1 cellular context compared by ENCODE assay signal in the genomic region with DNA sequence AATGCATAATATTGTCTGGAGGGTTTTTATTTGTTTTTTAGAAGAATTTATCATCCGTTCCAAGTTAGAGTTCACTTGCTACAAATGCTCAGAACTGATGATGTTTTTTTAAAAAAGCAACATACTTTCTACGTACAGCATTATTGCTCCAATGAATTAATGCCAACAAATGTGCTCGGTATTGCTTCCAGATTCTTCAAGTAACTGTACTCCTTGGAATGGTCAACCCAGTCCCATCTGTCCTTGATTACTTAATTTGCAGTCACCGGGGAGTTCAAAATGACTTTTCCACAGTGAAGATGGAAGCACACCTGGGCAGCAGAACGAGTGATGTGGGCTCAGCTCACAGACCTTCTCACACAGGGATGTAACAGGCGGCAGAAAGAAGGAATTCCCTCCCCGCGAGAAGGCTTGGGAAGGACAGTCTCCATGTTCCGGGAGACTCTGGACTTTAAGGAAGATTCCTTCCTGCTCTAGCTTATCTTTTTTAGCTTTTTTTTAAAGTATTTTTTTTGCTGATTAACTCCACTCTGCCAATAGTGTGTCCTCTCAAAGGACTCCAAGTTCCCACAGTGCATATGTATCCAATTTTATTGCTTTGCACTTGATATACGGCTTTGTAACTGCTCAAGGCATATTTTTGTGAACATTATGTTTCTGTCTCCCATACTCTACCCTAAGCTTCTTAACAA.
TF ChIP-seq lines count a peak whose summit lies in the region.

No MANE protein-coding gene starts in this region.

TF ChIP-seq in IMR-90, 13 proteins besides CTCF, POLR2A, EP300 and RAD21 (continued from another document):
- TF ChIP-seq, protein P1, sequence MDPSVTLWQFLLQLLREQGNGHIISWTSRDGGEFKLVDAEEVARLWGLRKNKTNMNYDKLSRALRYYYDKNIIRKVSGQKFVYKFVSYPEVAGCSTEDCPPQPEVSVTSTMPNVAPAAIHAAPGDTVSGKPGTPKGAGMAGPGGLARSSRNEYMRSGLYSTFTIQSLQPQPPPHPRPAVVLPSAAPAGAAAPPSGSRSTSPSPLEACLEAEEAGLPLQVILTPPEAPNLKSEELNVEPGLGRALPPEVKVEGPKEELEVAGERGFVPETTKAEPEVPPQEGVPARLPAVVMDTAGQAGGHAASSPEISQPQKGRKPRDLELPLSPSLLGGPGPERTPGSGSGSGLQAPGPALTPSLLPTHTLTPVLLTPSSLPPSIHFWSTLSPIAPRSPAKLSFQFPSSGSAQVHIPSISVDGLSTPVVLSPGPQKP (IDR thresholded peaks at IDR 0.05; ENCODE audit: borderline replicate concordance, low read depth, low read length) = no peak
